ENCODE assay signal across 16 cellular contexts in the genomic region with DNA sequence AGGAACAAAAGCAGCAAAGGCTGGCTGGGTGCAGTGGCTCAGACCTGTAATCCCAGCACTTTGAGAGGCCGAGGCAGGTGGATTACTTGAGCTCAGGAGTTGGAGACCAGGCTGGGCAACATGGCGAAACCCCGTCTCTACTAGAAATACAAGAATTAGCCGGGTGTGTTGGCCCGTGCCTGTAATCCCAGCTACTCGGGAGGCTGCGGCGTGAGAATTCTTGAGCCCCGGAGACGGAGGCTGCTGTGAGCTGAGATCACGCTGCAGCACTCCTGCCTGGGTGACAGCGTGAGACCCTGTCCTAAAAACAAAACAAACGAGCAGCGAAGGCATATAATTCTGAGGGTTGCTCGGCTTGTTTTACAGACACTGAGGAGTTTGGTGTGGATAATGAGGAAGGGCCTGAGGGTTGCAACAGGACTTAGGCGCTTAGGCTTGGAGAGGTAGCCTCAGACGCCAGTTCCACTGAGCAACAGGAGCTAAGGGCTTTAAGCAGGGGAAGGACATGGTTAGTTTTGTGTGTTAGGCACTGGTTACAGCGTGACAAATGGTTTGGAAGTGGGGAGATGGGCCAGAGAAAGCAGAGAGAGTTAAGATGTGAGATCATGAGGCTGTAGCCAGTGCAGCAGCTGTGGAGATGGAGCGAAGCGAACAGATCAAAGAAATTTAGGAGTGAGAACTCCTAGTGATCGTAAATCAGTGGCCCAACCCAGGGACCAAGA. TPM values are rescaled to one million over a fixed set of nuclear protein-coding genes. Genes with fewer than 3 reads are reported as not detected.
DNase-seq lines count a peak whose midpoint lies in the region; ATAC-seq and TF ChIP-seq lines count a peak whose summit lies in the region.
"Had no signal": no experiment of that assay in that cellular context is flagged by ENCODE, and none has a peak within 500 bp of the region (broad histone marks: within the 10 kb centered on the region; RNA-seq: fewer than 3 reads in every experiment).

No MANE protein-coding gene starts in this region.

- ATAC-seq in activated naive CD8-positive, alpha-beta T cell treated with anti-CD3 and anti-CD28 coated beads, Interleukin-2, amount 50 U/mL, for 24 hours = no peak
- ATAC-seq in naive thymus-derived CD4-positive, alpha-beta T cell = no peak
- ATAC-seq in upper lobe of right lung (no peak), HG03565 (IDR thresholded peaks at IDR 0.05; ENCODE audit: unreplicated experiment) (no peak)
- ATAC-seq: activated naive CD4-positive, alpha-beta T cell treated with anti-CD3 and anti-CD28 coated beads, Interleukin-2, amount 50 U/mL, for 72 hours; heart left ventricle had no signal

- no peaks in the 10 kb centered on the region for H3K27me3 ChIP-seq in naive thymus-derived CD4-positive, alpha-beta T cell (ENCODE audit: control insufficient read depth in 2 of 2, insufficient read depth in 2 of 2, low read length in 2 of 2)
- H3K27me3 ChIP-seq in upper lobe of right lung = no peaks in the 10 kb centered on the region
- no peaks in the 10 kb centered on the region for H3K27me3 ChIP-seq in tibial artery
- H3K27me3 ChIP-seq: heart left ventricle, neutrophil had no signal

- CTCF ChIA-PET in naive thymus-derived CD4-positive, alpha-beta T cell (lab: Charles Lee) = interaction anchor here (0.6 to 5.9 kb wide), 3 partner anchors 9 to 124 kb away, joined by 3 to 33 read pairs (median 4); a partner anchor contains a TSS

- peaks cover 2% of the 10 kb centered on the region for H3K36me3 Mint-ChIP-seq in activated naive CD8-positive, alpha-beta T cell treated with anti-CD3 and anti-CD28 coated beads, Interleukin-2, amount 50 U/mL, for 24 hours (ENCODE audit: low read depth)
- peaks cover 0 to under 1% (median 0%) of the 10 kb centered on the region in 5 donors for H3K36me3 Mint-ChIP-seq in naive thymus-derived CD4-positive, alpha-beta T cell

- DNase-seq in activated effector memory CD4-positive, alpha-beta T cell treated with anti-CD3 and anti-CD28 coated beads, Interleukin-2, amount 50 U/mL, for 16 hours = peak; percentile 50
- DNase-seq in activated effector memory CD4-positive, alpha-beta T cell treated with Interleukin-2 at 50 U/mL for 16 hours = no peak
- no peak for DNase-seq in activated naive CD8-positive, alpha-beta T cell treated with anti-CD3 and anti-CD28 coated beads, Interleukin-2, amount 50 U/mL, for 24 hours
- no peak for DNase-seq in naive thymus-derived CD4-positive, alpha-beta T cell
- DNase-seq in upper lobe of right lung = no peak
- DNase-seq in tibial artery = no peak
- DNase-seq in cardiac septum (ENCODE audit: low spot score) = no peak
- DNase-seq: activated CD4-positive, alpha-beta T cell treated with anti-CD3 and anti-CD28 coated beads, Interleukin-2, amount 50 U/mL, for 48 hours; caudate nucleus; DMS153; heart left ventricle; Right ventricle myocardium superior had no signal

- H3K4me1 Mint-ChIP-seq in activated naive CD8-positive, alpha-beta T cell treated with anti-CD3 and anti-CD28 coated beads, Interleukin-2, amount 50 U/mL, for 24 hours = peaks cover 21% of the 10 kb centered on the region
- peaks cover 11 to 41% (median 38%) of the 10 kb centered on the region in 7 donors for H3K4me1 Mint-ChIP-seq in naive thymus-derived CD4-positive, alpha-beta T cell

- no peaks in the 10 kb centered on the region for H3K9me3 ChIP-seq in naive thymus-derived CD4-positive, alpha-beta T cell (ENCODE audit: control insufficient read depth in 2 of 3, low read length in 3 of 3)
- no peaks in the 10 kb centered on the region for H3K9me3 ChIP-seq in upper lobe of right lung
- no peaks in the 10 kb centered on the region for H3K9me3 ChIP-seq in tibial artery
- H3K9me3 ChIP-seq: heart left ventricle, neutrophil had no signal

- TF ChIP-seq CTCF in upper lobe of right lung (IDR thresholded peaks at IDR 0.05) (no peak), tibial artery (IDR thresholded peaks at IDR 0.05) (no peak)

- intact Hi-C loops in naive thymus-derived CD4-positive, alpha-beta T cell (cut with micrococcal nuclease) = loop anchor here in 1 of 2 donors (5.0 kb wide), 1 partner anchor 585 kb away; a partner anchor contains a TSS
- intact Hi-C loops in upper lobe of right lung (cut with DNase I) (loop anchor here (5.0 kb wide), 1 partner anchor 85 kb away; a partner anchor contains a TSS), tibial artery (cut with DNase I; ENCODE audit: low total_unique reads) (loop anchor here (2.0 kb wide), 1 partner anchor 84 kb away; a partner anchor contains a TSS), cardiac septum (cut with DNase I) (loop anchor here (5.0 kb wide), 1 partner anchor 130 kb away; a partner anchor contains a TSS)

- no peaks in the 10 kb centered on the region for H3K27me3 Mint-ChIP-seq in activated naive CD8-positive, alpha-beta T cell treated with anti-CD3 and anti-CD28 coated beads, Interleukin-2, amount 50 U/mL, for 24 hours
- no peaks in the 10 kb centered on the region for H3K27me3 Mint-ChIP-seq in naive thymus-derived CD4-positive, alpha-beta T cell

- no peaks in the 10 kb centered on the region for H3K9me3 Mint-ChIP-seq in activated naive CD8-positive, alpha-beta T cell treated with anti-CD3 and anti-CD28 coated beads, Interleukin-2, amount 50 U/mL, for 24 hours
- H3K9me3 Mint-ChIP-seq in naive thymus-derived CD4-positive, alpha-beta T cell = peaks cover 0 to 2% (median 0%) of the 10 kb centered on the region in 11 donors

- no peak overlapping the region for H3K27ac ChIP-seq in naive thymus-derived CD4-positive, alpha-beta T cell (ENCODE audit: low read depth, low read length)
- H3K27ac ChIP-seq in upper lobe of right lung (peak overlapping the region; percentile 87), tibial artery (no peak overlapping the region)

- no peak overlapping the region for H3K27ac Mint-ChIP-seq in activated naive CD8-positive, alpha-beta T cell treated with anti-CD3 and anti-CD28 coated beads, Interleukin-2, amount 50 U/mL, for 24 hours
- H3K27ac Mint-ChIP-seq in naive thymus-derived CD4-positive, alpha-beta T cell = peak overlapping the region in 7 of 9 donors; percentile 15 to 98 (median 96)

- no peak overlapping the region for H3K4me3 ChIP-seq in naive thymus-derived CD4-positive, alpha-beta T cell (ENCODE audit: low read length)
- no peak overlapping the region for H3K4me3 ChIP-seq in upper lobe of right lung
- no peak overlapping the region for H3K4me3 ChIP-seq in tibial artery

- POLR2A ChIA-PET in naive thymus-derived CD4-positive, alpha-beta T cell (lab: Charles Lee) = interaction anchor here (0.6 to 3.6 kb wide), 3 partner anchors 11 to 781 kb away, joined by 4 to 32 read pairs (median 4); a partner anchor contains a TSS

- peak overlapping the region; percentile 99 for H3K4me3 Mint-ChIP-seq in activated naive CD8-positive, alpha-beta T cell treated with anti-CD3 and anti-CD28 coated beads, Interleukin-2, amount 50 U/mL, for 24 hours
- peak overlapping the region in 7 of 10 donors; percentile 95 to 100 (median 99) for H3K4me3 Mint-ChIP-seq in naive thymus-derived CD4-positive, alpha-beta T cell

- peaks cover 5 to 11% of the 10 kb centered on the region in 2 donors for H3K4me1 ChIP-seq in naive thymus-derived CD4-positive, alpha-beta T cell (ENCODE audit: control insufficient read depth in 2 of 2, insufficient read depth in 2 of 2, low read length in 2 of 2)
- peaks cover 12% of the 10 kb centered on the region for H3K4me1 ChIP-seq in upper lobe of right lung
- H3K4me1 ChIP-seq in tibial artery = peaks cover 0 to 18% (median 9%) of the 10 kb centered on the region in 4 donors

- H3K36me3 ChIP-seq in naive thymus-derived CD4-positive, alpha-beta T cell (ENCODE audit: control insufficient read depth in 2 of 3, insufficient read depth in 3 of 3, low read length in 3 of 3) = peaks cover 0 to under 1% (median 0%) of the 10 kb centered on the region in 3 experiments
- H3K36me3 ChIP-seq in upper lobe of right lung = no peaks in the 10 kb centered on the region
- no peaks in the 10 kb centered on the region for H3K36me3 ChIP-seq in tibial artery
- H3K36me3 ChIP-seq: heart left ventricle, neutrophil had no signal

RNA-seq across cellular contexts. Expression of a gene that starts 1.2 kb away (rescaled TPM):
- 1 to 10 TPM in 1 of 5 experiments, under 1 TPM in 4; 0.15 to 1.0 (median 0.44) TPM for total RNA-seq in naive thymus-derived CD4-positive, alpha-beta T cell
- under 1 TPM in 1 of 2 donors, not detected in 1; 0.52 TPM for polyA plus RNA-seq in naive thymus-derived CD4-positive, alpha-beta T cell
- total RNA-seq in upper lobe of right lung = 1.8 TPM
- 238 TPM for total RNA-seq in cardiac septum
- total RNA-seq: HT1080 had no signal

RNA-seq across cellular contexts. Expression of a gene that starts 1.3 kb away (rescaled TPM):
- total RNA-seq in naive thymus-derived CD4-positive, alpha-beta T cell = 10 to 100 TPM; 25.9 to 54.4 (median 45.8) TPM
- 10 to 100 TPM; 31.6 to 35.5 TPM for polyA plus RNA-seq in naive thymus-derived CD4-positive, alpha-beta T cell
- total RNA-seq in upper lobe of right lung (30.0 TPM), cardiac septum (27.5 TPM)

Comparison
In these comparisons a context has a peak if more than half of its experiments do, and no peak if none do; other contexts are left out.
1. RNA of a gene that starts 1.2 kb away (total RNA-seq): 238 TPM in cardiac septum (single experiment); 1.8 TPM in upper lobe of right lung (single experiment) and 0.15 to 1.0 TPM in naive thymus-derived CD4-positive, alpha-beta T cell; every median in the first group is over 10 times any median in the second.